Comparison of ENCODE assay signal across 11 cellular contexts in the genomic region with DNA sequence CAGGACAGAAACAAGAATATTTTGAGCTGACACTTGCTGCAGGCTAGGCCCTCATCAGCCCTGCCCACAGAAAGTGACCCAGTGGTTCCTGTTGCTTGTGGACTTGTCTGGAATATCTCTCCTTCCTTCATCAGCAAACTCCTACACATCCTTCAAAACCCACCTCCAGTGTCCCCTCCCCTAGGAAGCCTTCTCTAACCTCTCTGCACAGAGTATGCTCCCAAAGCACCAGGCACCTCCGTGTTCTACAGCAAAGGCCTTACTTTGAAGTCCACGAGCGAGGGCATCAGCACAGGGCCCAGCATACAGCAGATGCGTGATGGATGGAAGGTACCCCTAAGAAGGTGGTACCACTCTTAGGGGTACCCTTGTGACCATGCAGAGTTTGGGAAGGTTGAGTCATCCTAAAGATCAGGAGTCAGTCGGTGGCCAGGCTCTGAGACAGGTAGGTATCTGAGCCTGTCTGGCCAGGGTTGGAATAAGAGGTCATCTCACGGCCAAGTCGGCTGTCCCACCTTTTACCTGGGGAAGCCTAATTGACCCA. TPM values are rescaled to one million over a fixed set of nuclear protein-coding genes. Genes with fewer than 3 reads are reported as not detected.
DNase-seq lines count a peak whose midpoint lies in the region; ATAC-seq and TF ChIP-seq lines count a peak whose summit lies in the region.
"Had no signal": no experiment of that assay in that cellular context is flagged by ENCODE, and none has a peak within 500 bp of the region (broad histone marks: within the 10 kb centered on the region; RNA-seq: fewer than 3 reads in every experiment).

No MANE protein-coding gene starts in this region.

- H3K36me3 Mint-ChIP-seq in T-helper 2 cell treated with Interferon-gamma antibody and Interleukin-4, amounts not matched to agents 5 μg/mL and 100 μg/mL, for 36 hours (ENCODE audit: low read depth) = peaks cover 6% of the 10 kb centered on the region
- H3K36me3 Mint-ChIP-seq in activated B cell treated with CpG ODN at 0.5 μM for 24 hours (ENCODE audit: low read depth) = peaks cover 6% of the 10 kb centered on the region
- H3K36me3 Mint-ChIP-seq in glutamatergic neuron (ENCODE audit: unreplicated experiment) = no peaks in the 10 kb centered on the region

- H3K27me3 Mint-ChIP-seq in T-helper 2 cell treated with Interferon-gamma antibody and Interleukin-4, amounts not matched to agents 5 μg/mL and 100 μg/mL, for 36 hours (ENCODE audit: low read depth) = no peaks in the 10 kb centered on the region
- H3K27me3 Mint-ChIP-seq in activated B cell treated with CpG ODN at 0.5 μM for 24 hours (no peaks in the 10 kb centered on the region), glutamatergic neuron (ENCODE audit: unreplicated experiment) (peaks cover 33% of the 10 kb centered on the region)
- H3K27me3 Mint-ChIP-seq in stimulated activated naive CD8-positive, alpha-beta T cell treated with anti-CD3 and anti-CD28 coated beads, Interleukin-15, amount 100 ng/mL, for 72 hours = no peaks in the 10 kb centered on the region

- CTCF ChIA-PET in activated B cell treated with CpG ODN at 0.5 μM for 24 hours (lab: Charles Lee) = interaction anchor here (1.0 to 1.1 kb wide), 2 partner anchors 8 to 15 kb away, joined by 3 read pairs; a partner anchor contains a TSS

- H3K27ac Mint-ChIP-seq in T-helper 2 cell treated with Interferon-gamma antibody and Interleukin-4, amounts not matched to agents 5 μg/mL and 100 μg/mL, for 36 hours = peak overlapping the region; percentile 41
- H3K27ac Mint-ChIP-seq in activated B cell treated with CpG ODN at 0.5 μM for 24 hours (peak overlapping the region; percentile 79), glutamatergic neuron (ENCODE audit: unreplicated experiment) (no peak overlapping the region)
- peak overlapping the region in 1 of 2 donors; percentile 92 for H3K27ac Mint-ChIP-seq in stimulated activated naive CD8-positive, alpha-beta T cell treated with anti-CD3 and anti-CD28 coated beads, Interleukin-15, amount 100 ng/mL, for 72 hours

- H3K4me3 Mint-ChIP-seq in T-helper 2 cell treated with Interferon-gamma antibody and Interleukin-4, amounts not matched to agents 5 μg/mL and 100 μg/mL, for 36 hours = peak overlapping the region; percentile 6
- peak overlapping the region; percentile 61 for H3K4me3 Mint-ChIP-seq in activated B cell treated with CpG ODN at 0.5 μM for 24 hours
- H3K4me3 Mint-ChIP-seq in glutamatergic neuron (ENCODE audit: unreplicated experiment) = peak overlapping the region; percentile 11
- peak overlapping the region; percentile 68 to 75 for H3K4me3 Mint-ChIP-seq in stimulated activated naive CD8-positive, alpha-beta T cell treated with anti-CD3 and anti-CD28 coated beads, Interleukin-15, amount 100 ng/mL, for 72 hours

- POLR2A ChIA-PET in activated B cell treated with CpG ODN at 0.5 μM for 24 hours (lab: Charles Lee) = interaction anchor here (1.1 to 3.4 kb wide), 2 partner anchors 12 kb away, joined by 8 to 26 read pairs; no protein-coding TSS in a partner anchor

- no peaks in the 10 kb centered on the region for H3K9me3 Mint-ChIP-seq in T-helper 2 cell treated with Interferon-gamma antibody and Interleukin-4, amounts not matched to agents 5 μg/mL and 100 μg/mL, for 36 hours
- H3K9me3 Mint-ChIP-seq in activated B cell treated with CpG ODN at 0.5 μM for 24 hours (no peaks in the 10 kb centered on the region), glutamatergic neuron (ENCODE audit: unreplicated experiment) (peaks cover 23% of the 10 kb centered on the region)
- no peaks in the 10 kb centered on the region for H3K9me3 Mint-ChIP-seq in stimulated activated naive CD8-positive, alpha-beta T cell treated with anti-CD3 and anti-CD28 coated beads, Interleukin-15, amount 100 ng/mL, for 72 hours

- no peak for DNase-seq in T-helper 2 cell treated with Interferon-gamma antibody and Interleukin-4, amounts not matched to agents 5 μg/mL and 100 μg/mL, for 36 hours (ENCODE audit: low spot score)
- DNase-seq in T-helper 2 cell (no peak), activated B cell treated with CpG ODN at 0.5 μM for 24 hours (no peak), glutamatergic neuron (no peak), NCI-H1436 (lab: John Stamatoyannopoulos, UW) (no peak), NCI-H1092 (lab: John Stamatoyannopoulos, UW) (no peak)
- DNase-seq in stimulated activated naive CD8-positive, alpha-beta T cell treated with anti-CD3 and anti-CD28 coated beads, Interleukin-15, amount 100 ng/mL, for 72 hours = peak in 1 of 2 donors; percentile 15
- DNase-seq in activated CD4-positive, CD25-positive, alpha-beta regulatory T cell treated with anti-CD3 and anti-CD28 coated beads, Interleukin-2, amount 50 U/mL, for 72 hours = no peak
- DNase-seq: activated CD4-positive, alpha-beta T cell treated with anti-CD3 and anti-CD28 coated beads, Interleukin-2, amount 50 U/mL, for 4 hours; cerebellar nuclear complex; GF-D8 had no signal

- intact Hi-C loops in activated B cell treated with CpG ODN at 0.5 μM for 24 hours (cut with micrococcal nuclease) = loop anchor here (10.0 kb wide), 2 partner anchors 490 to 930 kb away; a partner anchor contains a TSS

- TF ChIP-seq CTCF in activated B cell treated with CpG ODN at 0.5 μM for 24 hours (IDR thresholded peaks at IDR 0.05) = no peak
- no peak for TF ChIP-seq CTCF in glutamatergic neuron (IDR thresholded peaks at IDR 0.05; ENCODE audit: partially characterized antibody, unreplicated experiment)

- peaks cover 77% of the 10 kb centered on the region for H3K4me1 Mint-ChIP-seq in T-helper 2 cell treated with Interferon-gamma antibody and Interleukin-4, amounts not matched to agents 5 μg/mL and 100 μg/mL, for 36 hours (ENCODE audit: low read depth)
- H3K4me1 Mint-ChIP-seq in activated B cell treated with CpG ODN at 0.5 μM for 24 hours = peaks cover 84% of the 10 kb centered on the region
- H3K4me1 Mint-ChIP-seq in glutamatergic neuron (ENCODE audit: low read depth, unreplicated experiment) = peaks cover 22% of the 10 kb centered on the region
- H3K4me1 Mint-ChIP-seq in stimulated activated naive CD8-positive, alpha-beta T cell treated with anti-CD3 and anti-CD28 coated beads, Interleukin-15, amount 100 ng/mL, for 72 hours = peaks cover 91% of the 10 kb centered on the region

- ATAC-seq in activated B cell treated with CpG ODN at 0.5 μM for 24 hours (ENCODE audit: low read depth) = no peak
- ATAC-seq in stimulated activated naive CD8-positive, alpha-beta T cell treated with anti-CD3 and anti-CD28 coated beads, Interleukin-15, amount 100 ng/mL, for 72 hours = no peak

RNA-seq across cellular contexts. Expression of a gene that starts 2.0 kb away (rescaled TPM):
- total RNA-seq in activated B cell treated with CpG ODN at 0.5 μM for 24 hours = 15.5 TPM in 2 replicates
- total RNA-seq in glutamatergic neuron (ENCODE audit: unreplicated experiment) = not detected

RNA-seq across cellular contexts. Expression of a gene that starts 8.0 kb away (rescaled TPM):
- total RNA-seq in activated B cell treated with CpG ODN at 0.5 μM for 24 hours (22.2 and 23.0 TPM in 2 replicates), glutamatergic neuron (ENCODE audit: unreplicated experiment) (not detected)

RNA-seq across cellular contexts. Expression of a gene that starts 48.1 kb away (rescaled TPM):
- total RNA-seq in activated B cell treated with CpG ODN at 0.5 μM for 24 hours = 0.66 and 0.73 TPM in 2 replicates
- total RNA-seq in glutamatergic neuron (ENCODE audit: unreplicated experiment) = 23.4 TPM

Comparison
In these comparisons a context has a peak if more than half of its experiments do, and no peak if none do; other contexts are left out.
1. H3K4me3 Mint-ChIP-seq: peak in every context shown above with its lines; median percentile 72 in stimulated activated naive CD8-positive, alpha-beta T cell treated with anti-CD3 and anti-CD28 coated beads, Interleukin-15, amount 100 ng/mL, for 72 hours; 61 in activated B cell treated with CpG ODN at 0.5 μM for 24 hours; 11 in glutamatergic neuron; 6 in T-helper 2 cell treated with Interferon-gamma antibody and Interleukin-4, amounts not matched to agents 5 μg/mL and 100 μg/mL, for 36 hours.
2. RNA of a gene that starts 2.0 kb away (total RNA-seq): 15.5 TPM in activated B cell treated with CpG ODN at 0.5 μM for 24 hours; not detected in glutamatergic neuron (single experiment); every median in the first group is over 10 times any median in the second.
3. RNA of a gene that starts 8.0 kb away (total RNA-seq): 22.2 to 23.0 TPM in activated B cell treated with CpG ODN at 0.5 μM for 24 hours; not detected in glutamatergic neuron (single experiment); every median in the first group is over 10 times any median in the second.
4. RNA of a gene that starts 48.1 kb away (total RNA-seq): 23.4 TPM in glutamatergic neuron (single experiment); 0.66 to 0.73 TPM in activated B cell treated with CpG ODN at 0.5 μM for 24 hours; every median in the first group is over 10 times any median in the second.